17 cellular contexts compared by ENCODE assay signal in the genomic region with DNA sequence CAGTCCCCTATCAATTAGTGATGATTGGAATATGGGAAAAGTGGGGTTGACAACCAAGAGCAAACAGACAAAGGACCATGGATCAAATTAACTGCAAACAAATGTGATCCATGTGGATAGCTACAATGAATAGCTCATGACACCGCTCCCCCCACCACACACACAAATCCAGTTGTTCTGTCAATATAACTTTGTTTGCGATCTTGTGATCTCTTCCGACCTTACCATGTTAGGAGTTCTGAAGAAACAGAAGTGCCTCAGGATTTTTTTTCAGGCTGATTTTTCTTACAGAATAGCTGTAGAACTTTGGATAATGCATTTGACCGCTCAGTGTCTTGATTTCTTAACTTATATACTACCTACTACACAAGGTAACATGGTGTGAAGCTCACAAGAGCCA.
DNase-seq lines count a peak whose midpoint lies in the region; FAIRE-seq and TF ChIP-seq lines count a peak whose summit lies in the region.
"Had no signal": no experiment of that assay in that cellular context is flagged by ENCODE, and none has a peak within 500 bp of the region (broad histone marks: within the 10 kb centered on the region; RNA-seq: fewer than 3 reads in every experiment).

No MANE protein-coding gene starts in this region.

- intact Hi-C loops in Caco-2 (cut with micrococcal nuclease; ENCODE audit: unreplicated experiment) = no loop called here

- H3K36me3 Mint-ChIP-seq in Caco-2 (ENCODE audit: insufficient read depth, unreplicated experiment) = no peaks in the 10 kb centered on the region
- H3K36me3 Mint-ChIP-seq: IgD-negative memory B cell had no signal

- no peaks in the 10 kb centered on the region for H3K36me3 ChIP-seq in Caco-2 (ENCODE audit: control insufficient read depth, insufficient read depth, low read length)

- POLR2A ChIA-PET in Caco-2 (lab: Charles Lee) = no interaction called here

- peaks cover 5% of the 10 kb centered on the region for H3K4me1 Mint-ChIP-seq in Caco-2 (ENCODE audit: low read depth, unreplicated experiment)
- H3K4me1 Mint-ChIP-seq: B cell had no signal

- H3K4me1 ChIP-seq in Caco-2 = no peaks in the 10 kb centered on the region

- CTCF ChIA-PET in Caco-2 (lab: Charles Lee) = no interaction called here

- H3K4me3 ChIP-seq in Caco-2 (ENCODE audit: low read depth, low read length) = no peak overlapping the region
- H3K4me3 ChIP-seq: GM23248 had no signal

- H3K9me3 ChIP-seq in Caco-2 = no peaks in the 10 kb centered on the region

- no peak overlapping the region for H3K4me3 Mint-ChIP-seq in Caco-2 (ENCODE audit: unreplicated experiment)
- H3K4me3 Mint-ChIP-seq: B cell; CD4-positive, alpha-beta T cell; IgD-negative memory B cell had no signal

- peak; percentile 60 for FAIRE-seq in GM19239 (lab: Jason Lieb, UNC)
- no peak for FAIRE-seq in urothelium cell line (lab: Jason Lieb, UNC)
- FAIRE-seq: A204.1, D721Med, H54 had no signal

- no peaks in the 10 kb centered on the region for H3K27me3 Mint-ChIP-seq in Caco-2 (ENCODE audit: insufficient read depth, unreplicated experiment)
- H3K27me3 Mint-ChIP-seq: CD4-positive, alpha-beta T cell; IgD-negative memory B cell had no signal

- peak; percentile 18 to 24 for DNase-seq in Caco-2
- no peak for DNase-seq in GM19239 (ENCODE audit: insufficient read length, low spot score)
- peak; percentile 22 for DNase-seq in NCI-H2029 treated with DMSO at 0.1 percent for 48 hours (lab: John Stamatoyannopoulos, UW)
- DNase-seq in NCI-H748 treated with DMSO at 0.1 percent for 48 hours (lab: John Stamatoyannopoulos, UW) = peak; percentile 78
- no peak for DNase-seq in urothelium cell line (ENCODE audit: low spot score)
- no peak for DNase-seq in GM03348 (ENCODE audit: low spot score)
- no peak for DNase-seq in HuH-7 (ENCODE audit: low spot score)
- DNase-seq: C1 segment of cervical spinal cord; CD4-positive, alpha-beta T cell; DMS153; GF-D8; GM23248 had no signal

- no peak for TF ChIP-seq CTCF in Caco-2 (IDR thresholded peaks at IDR 0.05; ENCODE audit: insufficient read depth in 1 of 2, low read depth in 1 of 2, low read length in 1 of 2, severe bottlenecking in 1 of 2, unreplicated experiment in 1 of 2)

- no TSS peak for BruUV-seq in Caco-2 (replicated peaks; lab: Mats Ljungman, UMichigan)

- H3K27me3 ChIP-seq in Caco-2 (replicated peaks; ENCODE audit: control insufficient read depth, insufficient read depth, low read length) = no peaks in the 10 kb centered on the region

- no peaks in the 10 kb centered on the region for H3K9me3 Mint-ChIP-seq in Caco-2 (ENCODE audit: unreplicated experiment)
- H3K9me3 Mint-ChIP-seq: CD4-positive, alpha-beta T cell had no signal

- no peak overlapping the region for H3K27ac Mint-ChIP-seq in Caco-2 (ENCODE audit: unreplicated experiment)
- H3K27ac Mint-ChIP-seq: B cell; CD4-positive, alpha-beta T cell; IgD-negative memory B cell had no signal

Comparison
In these comparisons a context has a peak if more than half of its experiments do, and no peak if none do; other contexts are left out.
1. DNase-seq: peak in Caco-2 (2 of 2), NCI-H2029 treated with DMSO at 0.1 percent for 48 hours (single experiment) and NCI-H748 treated with DMSO at 0.1 percent for 48 hours (single experiment); none in GM19239 (single experiment), urothelium cell line (single experiment), GM03348 (single experiment) and HuH-7 (single experiment).